ENCODE assay signal across 20 cellular contexts in genomic region chr15:76982756-76983155, GRCh38. TPM values are rescaled to one million over a fixed set of nuclear protein-coding genes. Genes with fewer than 3 reads are reported as not detected.
DNase-seq lines count a peak whose midpoint lies in the region; ATAC-seq and TF ChIP-seq lines count a peak whose summit lies in the region.
"Had no signal": no experiment of that assay in that cellular context is flagged by ENCODE, and none has a peak within 500 bp of the region (broad histone marks: within the 10 kb centered on the region; RNA-seq: fewer than 3 reads in every experiment).

No MANE protein-coding gene starts in this region.

- intact Hi-C loops in thyroid gland (cut with DNase I) = no loop called here

- no peaks in the 10 kb centered on the region for H3K27me3 ChIP-seq in thyroid gland

- no peak for ATAC-seq in stimulated activated memory B cell treated with anti-CD40 and anti-IgM and Interleukin-4, amounts not matched to agents 10 μg/mL and 1 μg/mL and 100 μg/mL, for 72 hours

- H3K36me3 ChIP-seq in thyroid gland = no peaks in the 10 kb centered on the region

- TF ChIP-seq CTCF in NB4 (IDR thresholded peaks at IDR 0.05; ENCODE audit: low read depth, low read length) = no peak
- no peak for TF ChIP-seq CTCF in thyroid gland (IDR thresholded peaks at IDR 0.05)

- H3K36me3 Mint-ChIP-seq in T-helper 2 cell treated with Interferon-gamma antibody and Interleukin-4, amounts not matched to agents 5 μg/mL and 100 μg/mL, for 36 hours (ENCODE audit: low read depth) = peaks cover 2% of the 10 kb centered on the region
- H3K36me3 Mint-ChIP-seq in stimulated activated memory B cell treated with anti-CD40 and anti-IgM and Interleukin-4, amounts not matched to agents 10 μg/mL and 1 μg/mL and 100 μg/mL, for 72 hours = no peaks in the 10 kb centered on the region
- H3K36me3 Mint-ChIP-seq: CD4-positive, CD25-positive, alpha-beta regulatory T cell had no signal

- no peaks in the 10 kb centered on the region for H3K9me3 ChIP-seq in thyroid gland

- no peak overlapping the region for H3K4me3 ChIP-seq in NB4 (ENCODE audit: low read depth, low read length)
- no peak overlapping the region for H3K4me3 ChIP-seq in thyroid gland (replicated peaks in 1 of 3)
- H3K4me3 ChIP-seq: GM23248 had no signal

- peaks cover 7% of the 10 kb centered on the region for H3K9me3 Mint-ChIP-seq in T-helper 2 cell treated with Interferon-gamma antibody and Interleukin-4, amounts not matched to agents 5 μg/mL and 100 μg/mL, for 36 hours
- no peaks in the 10 kb centered on the region for H3K9me3 Mint-ChIP-seq in stimulated activated memory B cell treated with anti-CD40 and anti-IgM and Interleukin-4, amounts not matched to agents 10 μg/mL and 1 μg/mL and 100 μg/mL, for 72 hours

- no peak overlapping the region for H3K4me3 Mint-ChIP-seq in T-helper 2 cell treated with Interferon-gamma antibody and Interleukin-4, amounts not matched to agents 5 μg/mL and 100 μg/mL, for 36 hours
- no peak overlapping the region for H3K4me3 Mint-ChIP-seq in stimulated activated memory B cell treated with anti-CD40 and anti-IgM and Interleukin-4, amounts not matched to agents 10 μg/mL and 1 μg/mL and 100 μg/mL, for 72 hours
- H3K4me3 Mint-ChIP-seq: B cell; CD4-positive, CD25-positive, alpha-beta regulatory T cell had no signal

- H3K4me1 ChIP-seq in thyroid gland = no peaks in the 10 kb centered on the region

- no peak overlapping the region for H3K27ac ChIP-seq in thyroid gland
- H3K27ac ChIP-seq: 22Rv1, GM23248 had no signal

- 73 to 80% methylated on average over 6 of the region's 6 CpGs for WGBS in thyroid gland, 2 donors

- H3K27me3 Mint-ChIP-seq in T-helper 2 cell treated with Interferon-gamma antibody and Interleukin-4, amounts not matched to agents 5 μg/mL and 100 μg/mL, for 36 hours (ENCODE audit: low read depth) = no peaks in the 10 kb centered on the region
- peaks cover 9% of the 10 kb centered on the region for H3K27me3 Mint-ChIP-seq in stimulated activated memory B cell treated with anti-CD40 and anti-IgM and Interleukin-4, amounts not matched to agents 10 μg/mL and 1 μg/mL and 100 μg/mL, for 72 hours
- H3K27me3 Mint-ChIP-seq: CD4-positive, CD25-positive, alpha-beta regulatory T cell had no signal

- no peak for DNase-seq in T-helper 2 cell treated with Interferon-gamma antibody and Interleukin-4, amounts not matched to agents 5 μg/mL and 100 μg/mL, for 36 hours (ENCODE audit: low spot score)
- DNase-seq in T-helper 2 cell (no peak), NB4 (ENCODE audit: low read depth) (peak; percentile 21), mesenteric fat pad (ENCODE audit: low spot score) (peak; percentile 51), NCI-H2029 (lab: John Stamatoyannopoulos, UW) (no peak), thyroid gland (no peak)
- DNase-seq: CD4-positive, CD25-positive, alpha-beta regulatory T cell; GM23248; H7; KBM-7; NCI-H2029 treated with DMSO at 0.1 percent for 48 hours; NCI-H526 treated with DMSO at 0.1 percent for 48 hours; RPMI8226; SHP77 had no signal

- peaks cover 37% of the 10 kb centered on the region for H3K4me1 Mint-ChIP-seq in T-helper 2 cell treated with Interferon-gamma antibody and Interleukin-4, amounts not matched to agents 5 μg/mL and 100 μg/mL, for 36 hours (ENCODE audit: low read depth)
- H3K4me1 Mint-ChIP-seq in stimulated activated memory B cell treated with anti-CD40 and anti-IgM and Interleukin-4, amounts not matched to agents 10 μg/mL and 1 μg/mL and 100 μg/mL, for 72 hours = peaks cover 3% of the 10 kb centered on the region

- TF ChIP-seq POLR2A in NB4 (IDR thresholded peaks at IDR 0.05; ENCODE audit: extremely low read depth, insufficient read length) = no peak
- no peak for TF ChIP-seq POLR2A in thyroid gland (IDR thresholded peaks at IDR 0.05)

- H3K27ac Mint-ChIP-seq in T-helper 2 cell treated with Interferon-gamma antibody and Interleukin-4, amounts not matched to agents 5 μg/mL and 100 μg/mL, for 36 hours = peak overlapping the region; percentile 43
- H3K27ac Mint-ChIP-seq in stimulated activated memory B cell treated with anti-CD40 and anti-IgM and Interleukin-4, amounts not matched to agents 10 μg/mL and 1 μg/mL and 100 μg/mL, for 72 hours = peak overlapping the region; percentile 38
- H3K27ac Mint-ChIP-seq: CD4-positive, CD25-positive, alpha-beta regulatory T cell had no signal

RNA-seq across cellular contexts. Expression of gene PSTPIP1, which starts 12.2 kb away (rescaled TPM):
- 24.8 TPM for total RNA-seq in mesenteric fat pad
- 1 to 10 TPM; 1.4 to 6.9 (median 3.7) TPM for total RNA-seq in thyroid gland
- total RNA-seq: GM23248, LHCN-M2, NCI-H460, SK-MEL-5 had no signal

RNA-seq across cellular contexts. Expression of gene RCN2, which starts 51.2 kb away (rescaled TPM):
- total RNA-seq in mesenteric fat pad (31.4 TPM), thyroid gland (10 to 100 TPM; 44.8 to 64.8 (median 53.4) TPM)

Comparison
In these comparisons a context has a peak if more than half of its experiments do, and no peak if none do; other contexts are left out.
1. DNase-seq: peak in NB4 (single experiment) and mesenteric fat pad (single experiment); none in T-helper 2 cell treated with Interferon-gamma antibody and Interleukin-4, amounts not matched to agents 5 μg/mL and 100 μg/mL, for 36 hours (single experiment), T-helper 2 cell (0 of 5), NCI-H2029 (single experiment) and thyroid gland (0 of 2).